Comparison of ENCODE assay signal across 8 cellular contexts in genomic region chr20:3172933-3173581, GRCh38. TPM values are rescaled to one million over a fixed set of nuclear protein-coding genes. Genes with fewer than 3 reads are reported as not detected.
A peak's percentile ranks its signal among the peaks of the same experiment; 100 is the strongest.
DNase-seq lines count a peak whose midpoint lies in the region; ATAC-seq, FAIRE-seq and TF ChIP-seq lines count a peak whose summit lies in the region.

Gene LZTS3 (minus strand): TSS chr20:3173549. CDS start chr20:3167163, 6,386 bp downstream.

- ATAC-seq in GM12878 (peak; percentile 79), GM18873 (IDR thresholded peaks at IDR 0.05; ENCODE audit: low FRiP score, unreplicated experiment) (no peak)

- in situ Hi-C loops in GM12878 (cut with MboI): no loop called here

- TF ChIP-seq CTCF in GM12864 (IDR thresholded peaks at IDR 0.05; ENCODE audit: low read depth, low read length, missing control alignments): peak; percentile 7
- no peak for TF ChIP-seq CTCF in GM12878 (IDR thresholded peaks at IDR 0.05 in 2 of 3, conservative IDR thresholded peaks at IDR 0.05 in 1 of 3; ENCODE audit: control insufficient read depth in 2 of 3, extremely low read depth in 1 of 3, insufficient read depth in 1 of 3, low read depth in 3 of 3, low read length in 3 of 3)
- no peak for TF ChIP-seq CTCF in spleen (IDR thresholded peaks at IDR 0.05 in 8 of 11, conservative IDR thresholded peaks at IDR 0.05 in 3 of 11)

- H3K4me3 ChIP-seq in GM12864 (ENCODE audit: low read depth, low read length) (peak within 1 kb of the TSS; percentile 79), GM12878 (peak within 1 kb of the TSS; percentile 78), spleen (peak within 1 kb of the TSS; percentile 69 to 98 (median 82))

- POLR2A ChIA-PET in GM12878 (lab: Charles Lee): no interaction called here

- TF ChIP-seq EP300 in GM12878 (IDR thresholded peaks at IDR 0.05; ENCODE audit: borderline replicate concordance in 1 of 2, control insufficient read depth in 1 of 2, low read depth in 2 of 2, low read length in 2 of 2): no peak

- SMC1A ChIA-PET in GM12878 (lab: Charles Lee; ENCODE audit: uncharacterized antibody, unreplicated experiment): no interaction called here

- CTCF ChIA-PET in GM12878 (lab: Yijun Ruan, JAX): interaction anchor here (1.1 kb wide), 1 partner anchor 46 kb away, joined by 3 read pairs; no protein-coding TSS in a partner anchor

- H3K36me3 ChIP-seq in GM12878 (ENCODE audit: control insufficient read depth in 2 of 2, insufficient read depth in 2 of 2, low read length in 1 of 2) (no peaks in the 10 kb centered on the region), spleen (no peaks in the 10 kb centered on the region)

- H3K4me2 ChIP-seq in GM12878 (ENCODE audit: control insufficient read depth, insufficient read depth): peak within 1 kb of the TSS; percentile 97

- peak; percentile 76 for TF ChIP-seq POLR2A in GM12878 (IDR thresholded peaks at IDR 0.05; ENCODE audit: low read depth, low read length)
- no peak for TF ChIP-seq POLR2A in spleen (IDR thresholded peaks at IDR 0.05)

- RAD21 ChIA-PET in GM12878 (lab: Charles Lee; ENCODE audit: unreplicated experiment): interaction anchor here (1.0 to 1.2 kb wide), 2 partner anchors 15 to 119 kb away, joined by 3 read pairs; no protein-coding TSS in a partner anchor

- H3K4me1 ChIP-seq in GM12878 (ENCODE audit: control insufficient read depth, insufficient read depth, low read length) (peaks cover 2% of the 10 kb centered on the region; the same call in 1 of the 2 replicates), spleen (peaks cover 0 to 33% (median 18%) of the 10 kb centered on the region in 6 donors)

- H3K9ac ChIP-seq in GM12878 (ENCODE audit: control insufficient read depth, insufficient read depth, low read length): peak within 1 kb of the TSS; percentile 35; the same call in 1 of the 2 replicates

- H4K20me1 ChIP-seq in GM12878 (ENCODE audit: control insufficient read depth, insufficient read depth): no peaks in the 10 kb centered on the region

- FAIRE-seq in GM12878 (lab: Jason Lieb, UNC): no peak

- H3K9me3 ChIP-seq in GM12878 (replicated peaks; ENCODE audit: control insufficient read depth, insufficient read depth, low read length): no peaks in the 10 kb centered on the region
- no peaks in the 10 kb centered on the region for H3K9me3 ChIP-seq in spleen

- 2% methylated on average over 31 of the region's 58 CpGs for WGBS in GM12878 (ENCODE audit: insufficient coverage, insufficient replicate concordance, low lambda C conversion rate, missing lambda C conversion rate)
- WGBS in spleen, 5 donors: 0 to 1% (median 0%) methylated on average over 24 to 58 of the region's 58 CpGs; no CpG with 5 or more reads in 1 of the 5 donors

- intact Hi-C loops in GM12878 (cut with micrococcal nuclease; ENCODE audit: unreplicated experiment): no loop called here
- intact Hi-C loops in spleen (cut with DNase I; ENCODE audit: low total_unique reads): no loop called here

- DNase-seq in GM12864 (ENCODE audit: low read depth): no peak
- peak; percentile 25 for DNase-seq in HCEC 1CT
- DNase-seq in MV-4-11 (lab: John Stamatoyannopoulos, UW): peak; percentile 15
- DNase-seq in T1000 (lab: John Stamatoyannopoulos, UW): peak; percentile 54
- no peak for DNase-seq in GM12878 (ENCODE audit: low read depth, low spot score)
- DNase-seq in iPS-NIHi11 (ENCODE audit: low spot score): peak; percentile 86
- DNase-seq in spleen: peak; percentile 90

- H2AFZ ChIP-seq in GM12878 (ENCODE audit: control insufficient read depth, low read depth, low read length): peak within 1 kb of the TSS; percentile 90

- H3K27ac ChIP-seq in GM12878 (ENCODE audit: control insufficient read depth, insufficient read depth) (no peak within 1 kb of the TSS), spleen (peak within 1 kb of the TSS in 6 of 8 donors; percentile 46 to 86 (median 65))

- no TSS peak for BruUV-seq in GM12878 (replicated peaks; lab: Mats Ljungman, UMichigan)

- no peak for TF ChIP-seq RAD21 in GM12878 (IDR thresholded peaks at IDR 0.05; ENCODE audit: insufficient read depth, low read depth, low read length)

- H3K27me3 ChIP-seq in GM12878 (replicated peaks in 1 of 2; ENCODE audit: control insufficient read depth in 2 of 2, insufficient read depth in 2 of 2, low read length in 1 of 2) (peaks cover 5 to 6% of the 10 kb centered on the region in 2 experiments; a peak in 3 of 4 replicates), spleen (replicated peaks in 1 of 7) (peaks cover 0 to 48% (median 29%) of the 10 kb centered on the region in 7 donors)

- no peaks in the 10 kb centered on the region for H3K79me2 ChIP-seq in GM12878 (ENCODE audit: control insufficient read depth, insufficient read depth, low read length)

TF ChIP-seq in GM12878, 131 proteins besides CTCF, POLR2A, EP300 and RAD21 (continues in another document):
- TF ChIP-seq BRCA1 (IDR thresholded peaks at IDR 0.05; ENCODE audit: low read depth, low read length): no peak
- peak; percentile 62; the same call in 1 of the 2 replicates for TF ChIP-seq CREM (IDR thresholded peaks at IDR 0.05; ENCODE audit: low read depth)
- TF ChIP-seq SMARCA5 (IDR thresholded peaks at IDR 0.05): peak; percentile 95
- no peak for TF ChIP-seq NFXL1 (IDR thresholded peaks at IDR 0.05; ENCODE audit: borderline replicate concordance)
- no peak for TF ChIP-seq TARDBP (IDR thresholded peaks at IDR 0.05; ENCODE audit: borderline replicate concordance)
- TF ChIP-seq ZNF687 (IDR thresholded peaks at IDR 0.05): 0 out of 2 replicates have a peak, but pooled peaks have one; percentile 25
- no peak for TF ChIP-seq PBX3 (IDR thresholded peaks at IDR 0.05; ENCODE audit: insufficient replicate concordance, low read depth, low read length)
- no peak for TF ChIP-seq MYC (IDR thresholded peaks at IDR 0.05; ENCODE audit: insufficient read depth, insufficient read length, insufficient replicate concordance, low read length, severe bottlenecking)
- TF ChIP-seq PML (IDR thresholded peaks at IDR 0.05; ENCODE audit: low read length): no peak
- TF ChIP-seq ZZZ3 (IDR thresholded peaks at IDR 0.05; ENCODE audit: control insufficient read depth, insufficient read length, low read depth): no peak
- peak; percentile 16; the same call in 1 of the 2 replicates for TF ChIP-seq TBL1XR1 (IDR thresholded peaks at IDR 0.05; ENCODE audit: low read depth, low read length)

RNA-seq across cellular contexts. Expression of gene LZTS3, which starts in this region (rescaled TPM):
- total RNA-seq in GM12878 (2013; cell fraction: nucleolus; rRNA removed): 4.6 and 5.1 TPM in 2 replicates
- total RNA-seq in GM12878 (2014; rRNA removed): 0.33 and 0.56 TPM in 2 replicates
- total RNA-seq in GM12878 (2014; rRNA removed; fragmentation: Illumina TruSeq; extraction: Trizol): 0.18 TPM in 2 replicates
- 0.44 and 0.48 TPM in 2 replicates for total RNA-seq in GM12878 (2021)
- 0.68 TPM for polyA plus RNA-seq in GM12878 (2011; ENCODE audit: low read depth)
- 0.37 and 0.64 TPM in 2 replicates for polyA plus RNA-seq in GM12878 (2011; rRNA removed)
- 0.90 and 0.95 TPM in 2 replicates for polyA plus RNA-seq in GM12878 (2011; cell fraction: cytosol; rRNA removed)
- 3.2 and 3.5 TPM in 2 replicates for polyA plus RNA-seq in GM12878 (2011; cell fraction: nucleus; rRNA removed)
- polyA plus RNA-seq in GM12878 (2012): 1.4 and 1.7 TPM in 2 replicates
- polyA plus RNA-seq in GM12878 (2014; fragmentation: Illumina TruSeq; extraction: Trizol): 0.08 and 0.26 TPM in 2 replicates
- under 1 TPM; 0.03 to 0.04 TPM for polyA plus RNA-seq in GM12878 (2014; fragmentation: Nextera tagmentation; extraction: Ambion mirVana)
- polyA plus RNA-seq in GM12878 (2014; rRNA removed): 0.48 and 0.90 TPM in 2 replicates
- polyA plus RNA-seq in GM12878 (2016; fragmentation: Nextera tagmentation; extraction: Ambion mirVana): under 1 TPM; 0.08 to 0.11 TPM
- 0.51 and 1.3 TPM in 2 replicates for polyA minus RNA-seq in GM12878 (2011; rRNA and poly(A)+ RNA removed)
- not detected in 2 replicates for polyA minus RNA-seq in GM12878 (2011; cell fraction: cytosol; rRNA and poly(A)+ RNA removed)
- polyA minus RNA-seq in GM12878 (2011; cell fraction: nucleus; rRNA and poly(A)+ RNA removed): 0.36 and 0.67 TPM in 2 replicates
- total RNA-seq in spleen: 1 to 10 TPM; 1.4 to 5.5 (median 2.3) TPM
- 1 to 10 TPM in 1 of 3 donors, under 1 TPM in 2; 0.64 to 1.6 (median 0.96) TPM for polyA plus RNA-seq in spleen

Comparison
In these comparisons a context has a peak if more than half of its experiments do, and no peak if none do; other contexts are left out.
1. DNase-seq: peak in HCEC 1CT (single experiment), MV-4-11 (single experiment), T1000 (single experiment), iPS-NIHi11 (single experiment) and spleen (single experiment); none in GM12864 (single experiment) and GM12878 (single experiment).
2. Peak in every context shown above with its lines, with median percentiles within 50 percentile points of each other: H3K4me3 ChIP-seq.